Comparison of ENCODE assay signal across 1 cellular context in the genomic region with DNA sequence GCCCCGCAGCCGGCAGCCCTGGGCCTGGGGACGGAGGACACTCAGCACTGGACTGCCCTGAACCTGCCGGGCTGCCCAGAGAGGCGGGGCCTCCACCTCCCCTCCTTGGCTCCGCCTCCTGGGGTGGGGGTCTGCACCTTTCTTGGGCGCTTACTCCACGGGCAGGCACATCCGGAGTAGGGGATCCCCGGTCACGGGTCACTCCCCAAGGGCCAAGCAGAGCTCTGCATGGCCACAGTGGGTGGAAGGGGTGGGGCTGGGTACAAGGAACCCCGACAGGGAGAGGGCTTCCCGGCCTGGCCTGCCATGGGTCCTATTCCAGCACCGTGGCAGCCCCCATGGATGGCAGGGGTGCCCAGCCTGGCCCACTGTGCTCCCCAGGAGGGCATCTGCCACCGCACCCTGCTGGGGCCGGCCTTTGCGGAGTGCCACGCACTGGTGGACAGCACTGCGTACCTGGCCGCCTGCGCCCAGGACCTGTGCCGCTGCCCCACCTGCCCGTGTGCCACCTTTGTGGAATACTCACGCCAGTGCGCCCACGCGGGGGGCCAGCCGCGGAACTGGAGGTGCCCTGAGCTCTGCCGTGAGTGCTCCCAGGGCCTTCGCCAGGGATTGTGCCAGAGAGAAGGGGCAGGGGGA.
TF ChIP-seq lines count a peak whose summit lies in the region.

No MANE protein-coding gene starts in this region.

TF ChIP-seq in SK-N-SH, 30 proteins besides CTCF, POLR2A, EP300 and RAD21 (continued from another document):
- TF ChIP-seq, protein P1, sequence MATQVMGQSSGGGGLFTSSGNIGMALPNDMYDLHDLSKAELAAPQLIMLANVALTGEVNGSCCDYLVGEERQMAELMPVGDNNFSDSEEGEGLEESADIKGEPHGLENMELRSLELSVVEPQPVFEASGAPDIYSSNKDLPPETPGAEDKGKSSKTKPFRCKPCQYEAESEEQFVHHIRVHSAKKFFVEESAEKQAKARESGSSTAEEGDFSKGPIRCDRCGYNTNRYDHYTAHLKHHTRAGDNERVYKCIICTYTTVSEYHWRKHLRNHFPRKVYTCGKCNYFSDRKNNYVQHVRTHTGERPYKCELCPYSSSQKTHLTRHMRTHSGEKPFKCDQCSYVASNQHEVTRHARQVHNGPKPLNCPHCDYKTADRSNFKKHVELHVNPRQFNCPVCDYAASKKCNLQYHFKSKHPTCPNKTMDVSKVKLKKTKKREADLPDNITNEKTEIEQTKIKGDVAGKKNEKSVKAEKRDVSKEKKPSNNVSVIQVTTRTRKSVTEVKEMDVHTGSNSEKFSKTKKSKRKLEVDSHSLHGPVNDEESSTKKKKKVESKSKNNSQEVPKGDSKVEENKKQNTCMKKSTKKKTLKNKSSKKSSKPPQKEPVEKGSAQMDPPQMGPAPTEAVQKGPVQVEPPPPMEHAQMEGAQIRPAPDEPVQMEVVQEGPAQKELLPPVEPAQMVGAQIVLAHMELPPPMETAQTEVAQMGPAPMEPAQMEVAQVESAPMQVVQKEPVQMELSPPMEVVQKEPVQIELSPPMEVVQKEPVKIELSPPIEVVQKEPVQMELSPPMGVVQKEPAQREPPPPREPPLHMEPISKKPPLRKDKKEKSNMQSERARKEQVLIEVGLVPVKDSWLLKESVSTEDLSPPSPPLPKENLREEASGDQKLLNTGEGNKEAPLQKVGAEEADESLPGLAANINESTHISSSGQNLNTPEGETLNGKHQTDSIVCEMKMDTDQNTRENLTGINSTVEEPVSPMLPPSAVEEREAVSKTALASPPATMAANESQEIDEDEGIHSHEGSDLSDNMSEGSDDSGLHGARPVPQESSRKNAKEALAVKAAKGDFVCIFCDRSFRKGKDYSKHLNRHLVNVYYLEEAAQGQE (IDR thresholded peaks at IDR 0.05; ENCODE audit: low read depth, low read length): no peak
- TF ChIP-seq GABPA (IDR thresholded peaks at IDR 0.05; ENCODE audit: low read depth) (no peak), FOSL2 (IDR thresholded peaks at IDR 0.05; ENCODE audit: borderline replicate concordance, low read depth) (no peak), TAF1 (IDR thresholded peaks at IDR 0.05; ENCODE audit: borderline replicate concordance, low read depth, low read length) (no peak), POLR2AphosphoS5 (IDR thresholded peaks at IDR 0.05; ENCODE audit: low read depth, low read length) (no peak), SIN3A (IDR thresholded peaks at IDR 0.05; ENCODE audit: borderline replicate concordance, low read depth, low read length) (no peak), FOXJ3 (CRISPR knock-in tag; IDR thresholded peaks at IDR 0.05) (no peak), RFX5 (IDR thresholded peaks at IDR 0.05; ENCODE audit: low read length) (no peak), NRF1 (IDR thresholded peaks at IDR 0.05; ENCODE audit: low read depth, low read length) (no peak), ELF1 (IDR thresholded peaks at IDR 0.05) (no peak), RCOR1 (IDR thresholded peaks at IDR 0.05; ENCODE audit: low read length) (no peak), RXRA (IDR thresholded peaks at IDR 0.05; ENCODE audit: borderline replicate concordance, low read depth) (no peak), MXI1 (IDR thresholded peaks at IDR 0.05; ENCODE audit: low read depth, low read length) (no peak)
- TF ChIP-seq, protein P2, sequence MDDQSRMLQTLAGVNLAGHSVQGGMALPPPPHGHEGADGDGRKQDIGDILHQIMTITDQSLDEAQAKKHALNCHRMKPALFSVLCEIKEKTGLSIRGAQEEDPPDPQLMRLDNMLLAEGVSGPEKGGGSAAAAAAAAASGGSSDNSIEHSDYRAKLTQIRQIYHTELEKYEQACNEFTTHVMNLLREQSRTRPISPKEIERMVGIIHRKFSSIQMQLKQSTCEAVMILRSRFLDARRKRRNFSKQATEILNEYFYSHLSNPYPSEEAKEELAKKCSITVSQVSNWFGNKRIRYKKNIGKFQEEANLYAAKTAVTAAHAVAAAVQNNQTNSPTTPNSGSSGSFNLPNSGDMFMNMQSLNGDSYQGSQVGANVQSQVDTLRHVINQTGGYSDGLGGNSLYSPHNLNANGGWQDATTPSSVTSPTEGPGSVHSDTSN (IDR thresholded peaks at IDR 0.05): no peak
- TF ChIP-seq, protein P3, sequence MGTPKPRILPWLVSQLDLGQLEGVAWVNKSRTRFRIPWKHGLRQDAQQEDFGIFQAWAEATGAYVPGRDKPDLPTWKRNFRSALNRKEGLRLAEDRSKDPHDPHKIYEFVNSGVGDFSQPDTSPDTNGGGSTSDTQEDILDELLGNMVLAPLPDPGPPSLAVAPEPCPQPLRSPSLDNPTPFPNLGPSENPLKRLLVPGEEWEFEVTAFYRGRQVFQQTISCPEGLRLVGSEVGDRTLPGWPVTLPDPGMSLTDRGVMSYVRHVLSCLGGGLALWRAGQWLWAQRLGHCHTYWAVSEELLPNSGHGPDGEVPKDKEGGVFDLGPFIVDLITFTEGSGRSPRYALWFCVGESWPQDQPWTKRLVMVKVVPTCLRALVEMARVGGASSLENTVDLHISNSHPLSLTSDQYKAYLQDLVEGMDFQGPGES (IDR thresholded peaks at IDR 0.05; ENCODE audit: low read depth, low read length): no peak
- TF ChIP-seq, protein P4, sequence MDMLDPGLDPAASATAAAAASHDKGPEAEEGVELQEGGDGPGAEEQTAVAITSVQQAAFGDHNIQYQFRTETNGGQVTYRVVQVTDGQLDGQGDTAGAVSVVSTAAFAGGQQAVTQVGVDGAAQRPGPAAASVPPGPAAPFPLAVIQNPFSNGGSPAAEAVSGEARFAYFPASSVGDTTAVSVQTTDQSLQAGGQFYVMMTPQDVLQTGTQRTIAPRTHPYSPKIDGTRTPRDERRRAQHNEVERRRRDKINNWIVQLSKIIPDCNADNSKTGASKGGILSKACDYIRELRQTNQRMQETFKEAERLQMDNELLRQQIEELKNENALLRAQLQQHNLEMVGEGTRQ (IDR thresholded peaks at IDR 0.05; ENCODE audit: borderline replicate concordance, low read depth, low read length): no peak
